In the genomic region with DNA sequence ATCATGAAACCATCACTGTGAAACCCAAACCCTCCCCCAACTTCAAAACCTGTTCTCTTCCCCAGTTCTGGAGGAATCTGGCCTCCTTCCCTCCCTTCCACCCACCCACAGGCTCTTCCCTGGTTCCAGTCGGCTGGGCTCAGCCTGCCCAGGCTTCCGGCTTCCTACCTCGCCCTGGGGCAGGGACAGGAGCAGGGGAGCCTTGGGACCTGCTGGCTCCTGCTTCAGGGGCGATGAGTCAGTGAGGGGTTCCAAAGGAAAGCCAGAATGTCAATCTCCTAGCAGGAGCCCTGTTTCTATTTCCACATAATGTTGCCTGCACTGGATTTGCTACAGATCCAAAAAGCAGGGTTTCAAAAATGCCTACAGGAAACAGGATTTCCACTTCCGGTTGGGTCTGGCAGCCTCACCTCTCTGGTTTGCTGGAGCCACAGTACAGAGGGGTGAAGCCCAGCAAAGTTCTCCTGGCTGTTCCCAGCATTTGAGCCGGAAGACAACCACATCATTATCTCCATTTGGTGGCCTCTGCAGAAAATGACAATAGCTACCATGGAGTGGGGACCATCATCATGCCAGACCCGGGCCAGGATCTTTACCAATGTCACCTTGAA, we compare ENCODE assay signal across 13 cellular contexts.
DNase-seq lines count a peak whose midpoint lies in the region; ATAC-seq and TF ChIP-seq lines count a peak whose summit lies in the region.
"Had no signal": no experiment of that assay in that cellular context is flagged by ENCODE, and none has a peak within 500 bp of the region (broad histone marks: within the 10 kb centered on the region; RNA-seq: fewer than 3 reads in every experiment).

No MANE protein-coding gene starts in this region.

- H3K4me3 ChIP-seq in SJSA1: no peak overlapping the region
- H3K4me3 ChIP-seq in esophagus muscularis mucosa: no peak overlapping the region
- H3K4me3 ChIP-seq in H7 (ENCODE audit: insufficient read depth, low read depth, low read length): no peak overlapping the region

- DNase-seq in ELR (ENCODE audit: low read depth): peak; percentile 84
- DNase-seq in SJSA1 (ENCODE audit: low read depth in 1 of 2, low spot score in 2 of 2): peak; percentile 38 to 62
- DNase-seq in esophagus muscularis mucosa (ENCODE audit: extremely low spot score): peak; percentile 68
- peak; percentile 86 for DNase-seq in osteocyte (ENCODE audit: extremely low spot score, unreplicated experiment)
- no peak for DNase-seq in activated naive CD4-positive, alpha-beta T cell treated with anti-CD3 and anti-CD28 coated beads, Interleukin-2, amount 10 ng/mL, durations not matched to agents 7 days and 5 days
- no peak for DNase-seq in DMS153 (lab: John Stamatoyannopoulos, UW)
- no peak for DNase-seq in H7
- DNase-seq: left cardiac atrium, NCI-H2081 had no signal

- CTCF ChIA-PET in activated naive CD4-positive, alpha-beta T cell treated with anti-CD3 and anti-CD28 coated beads, Interleukin-2, amount 10 ng/mL, durations not matched to agents 7 days and 5 days (lab: Charles Lee): no interaction called here

- TF ChIP-seq POLR2A in esophagus muscularis mucosa (IDR thresholded peaks at IDR 0.05; ENCODE audit: low read depth): no peak

- no peaks in the 10 kb centered on the region for H3K36me3 Mint-ChIP-seq in osteocyte (ENCODE audit: unreplicated experiment)
- H3K36me3 Mint-ChIP-seq in activated naive CD4-positive, alpha-beta T cell treated with anti-CD3 and anti-CD28 coated beads, Interleukin-2, amount 10 ng/mL, durations not matched to agents 7 days and 5 days: no peaks in the 10 kb centered on the region

- H3K36me3 ChIP-seq in SJSA1 (no peaks in the 10 kb centered on the region), esophagus muscularis mucosa (no peaks in the 10 kb centered on the region), H7 (replicated peaks; ENCODE audit: control insufficient read depth, insufficient read depth, low read length) (no peaks in the 10 kb centered on the region)

- peak overlapping the region; percentile 4 for H3K4me3 Mint-ChIP-seq in osteocyte (ENCODE audit: unreplicated experiment)
- H3K4me3 Mint-ChIP-seq in activated naive CD4-positive, alpha-beta T cell treated with anti-CD3 and anti-CD28 coated beads, Interleukin-2, amount 10 ng/mL, durations not matched to agents 7 days and 5 days: no peak overlapping the region
- H3K4me3 Mint-ChIP-seq: dendritic cell treated with granulocyte-macrophage colony-stimulating factor and Interleukin-4, amounts not matched to agents 40 ng/mL and 50 ng/mL, for 4 days; stimulated activated effector memory CD8-positive, alpha-beta T cell treated with anti-CD3 and anti-CD28 coated beads, Interleukin-12 subunit alpha, Interleukin-12 subunit beta, amount 100 ng/mL, for 72 hours had no signal

- no peaks in the 10 kb centered on the region for H3K9me3 Mint-ChIP-seq in osteocyte (ENCODE audit: unreplicated experiment)
- H3K9me3 Mint-ChIP-seq in activated naive CD4-positive, alpha-beta T cell treated with anti-CD3 and anti-CD28 coated beads, Interleukin-2, amount 10 ng/mL, durations not matched to agents 7 days and 5 days: no peaks in the 10 kb centered on the region
- H3K9me3 Mint-ChIP-seq: dendritic cell treated with granulocyte-macrophage colony-stimulating factor and Interleukin-4, amounts not matched to agents 40 ng/mL and 50 ng/mL, for 4 days; stimulated activated effector memory CD8-positive, alpha-beta T cell treated with anti-CD3 and anti-CD28 coated beads, Interleukin-12 subunit alpha, Interleukin-12 subunit beta, amount 100 ng/mL, for 72 hours had no signal

- intact Hi-C loops in esophagus muscularis mucosa (cut with DNase I): no loop called here

- TF ChIP-seq CTCF in esophagus muscularis mucosa (IDR thresholded peaks at IDR 0.05): no peak
- no peak for TF ChIP-seq CTCF in osteocyte (IDR thresholded peaks at IDR 0.05)

- no peaks in the 10 kb centered on the region for H3K27me3 ChIP-seq in SJSA1 (replicated peaks)
- H3K27me3 ChIP-seq in esophagus muscularis mucosa: no peaks in the 10 kb centered on the region
- H3K27me3 ChIP-seq in H7 (ENCODE audit: control insufficient read depth, insufficient read depth, low read length): no peaks in the 10 kb centered on the region; the same call in 1 of the 2 replicates

- no peaks in the 10 kb centered on the region for H3K27me3 Mint-ChIP-seq in osteocyte (ENCODE audit: unreplicated experiment)
- H3K27me3 Mint-ChIP-seq in activated naive CD4-positive, alpha-beta T cell treated with anti-CD3 and anti-CD28 coated beads, Interleukin-2, amount 10 ng/mL, durations not matched to agents 7 days and 5 days: peaks cover 72% of the 10 kb centered on the region

- no peak for TF ChIP-seq EP300 in esophagus muscularis mucosa (IDR thresholded peaks at IDR 0.05)

- no peak for ATAC-seq in GM18511 (IDR thresholded peaks at IDR 0.05; ENCODE audit: unreplicated experiment)
- ATAC-seq: stimulated activated effector memory CD8-positive, alpha-beta T cell treated with anti-CD3 and anti-CD28 coated beads, Interleukin-12 subunit alpha, Interleukin-12 subunit beta, amount 100 ng/mL, for 72 hours had no signal

- H3K4me1 ChIP-seq in SJSA1 (replicated peaks) (peaks cover 62% of the 10 kb centered on the region), esophagus muscularis mucosa (peaks cover 33 to 60% (median 41%) of the 10 kb centered on the region in 4 donors)

- H3K27ac Mint-ChIP-seq in osteocyte (ENCODE audit: unreplicated experiment): peak overlapping the region; percentile 93
- H3K27ac Mint-ChIP-seq in activated naive CD4-positive, alpha-beta T cell treated with anti-CD3 and anti-CD28 coated beads, Interleukin-2, amount 10 ng/mL, durations not matched to agents 7 days and 5 days: no peak overlapping the region
- H3K27ac Mint-ChIP-seq: dendritic cell treated with granulocyte-macrophage colony-stimulating factor and Interleukin-4, amounts not matched to agents 40 ng/mL and 50 ng/mL, for 4 days; stimulated activated effector memory CD8-positive, alpha-beta T cell treated with anti-CD3 and anti-CD28 coated beads, Interleukin-12 subunit alpha, Interleukin-12 subunit beta, amount 100 ng/mL, for 72 hours had no signal

- peaks cover 59% of the 10 kb centered on the region for H3K4me1 Mint-ChIP-seq in osteocyte (ENCODE audit: unreplicated experiment)
- H3K4me1 Mint-ChIP-seq in activated naive CD4-positive, alpha-beta T cell treated with anti-CD3 and anti-CD28 coated beads, Interleukin-2, amount 10 ng/mL, durations not matched to agents 7 days and 5 days: peaks cover 11% of the 10 kb centered on the region

- H3K27ac ChIP-seq in SJSA1 (peak overlapping the region; percentile 83), esophagus muscularis mucosa (replicated peaks in 1 of 4) (peak overlapping the region in 3 of 4 donors; percentile 13 to 55 (median 15))
- H3K27ac ChIP-seq: HL-60 had no signal

- 64% methylated on average over 7 of the region's 7 CpGs for WGBS in esophagus muscularis mucosa

- H3K9me3 ChIP-seq in SJSA1 (replicated peaks): no peaks in the 10 kb centered on the region
- H3K9me3 ChIP-seq in esophagus muscularis mucosa: no peaks in the 10 kb centered on the region

Comparison
In these comparisons a context has a peak if more than half of its experiments do, and no peak if none do; other contexts are left out.
1. DNase-seq: peak in ELR (single experiment), SJSA1 (2 of 2), esophagus muscularis mucosa (single experiment) and osteocyte (single experiment); none in activated naive CD4-positive, alpha-beta T cell treated with anti-CD3 and anti-CD28 coated beads, Interleukin-2, amount 10 ng/mL, durations not matched to agents 7 days and 5 days (single experiment), DMS153 (single experiment) and H7 (single experiment).